21 cellular contexts compared by ENCODE assay signal in the genomic region with DNA sequence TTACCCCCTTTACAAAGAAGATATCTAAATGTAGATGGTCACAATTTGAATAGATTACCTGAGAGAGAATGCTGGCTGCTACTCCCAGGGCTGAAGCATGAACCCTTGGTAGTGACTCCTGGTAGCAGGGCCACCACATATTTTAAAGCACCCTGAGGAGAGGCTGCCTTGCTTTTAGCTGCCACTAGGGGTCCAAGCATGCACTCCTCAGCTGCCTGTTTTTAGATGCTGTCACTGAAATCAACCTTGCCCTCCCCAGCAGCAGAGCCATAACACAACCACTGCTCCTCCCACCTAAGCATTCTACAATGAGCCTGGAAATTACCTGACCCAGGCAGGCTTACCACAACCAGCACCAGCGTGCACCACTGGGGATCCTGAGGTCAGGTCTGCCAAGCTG.
DNase-seq lines count a peak whose midpoint lies in the region; ATAC-seq, FAIRE-seq and TF ChIP-seq lines count a peak whose summit lies in the region.
"Had no signal": no experiment of that assay in that cellular context is flagged by ENCODE, and none has a peak within 500 bp of the region (broad histone marks: within the 10 kb centered on the region; RNA-seq: fewer than 3 reads in every experiment).

No MANE protein-coding gene starts in this region.

- H3K79me1 ChIP-seq in H1 (ENCODE audit: low read depth, low read length) = no peaks in the 10 kb centered on the region

- WGBS in H1 (ENCODE audit: extremely low coverage in 1 of 2, insufficient coverage in 1 of 2, insufficient read length in 1 of 2, insufficient replicate concordance in 2 of 2, low coverage in 1 of 2, low lambda C conversion rate in 2 of 2, missing lambda C conversion rate in 1 of 2), 2 experiments = 62% methylated on average over 1 of the region's 1 CpG; no CpG with 5 or more reads in 1 of the 2 experiments
- WGBS in gastroesophageal sphincter (ENCODE audit: low coverage in 1 of 2), 2 donors = 50% methylated on average over 1 of the region's 1 CpG; no CpG with 5 or more reads in 1 of the 2 donors

- CTCF ChIA-PET in H1 (lab: Charles Lee; ENCODE audit: partially characterized antibody) (no interaction called here), RWPE1 (lab: Yijun Ruan, JAX) (interaction anchor here (0.6 kb wide), 1 partner anchor 32 kb away, joined by 3 read pairs; no protein-coding TSS in a partner anchor)

- no peaks in the 10 kb centered on the region for H3F3A ChIP-seq in Loucy (ENCODE audit: low read depth)

- peak; percentile 51 for ATAC-seq in GM18858 (IDR thresholded peaks at IDR 0.05; ENCODE audit: unreplicated experiment)
- ATAC-seq in gastroesophageal sphincter = no peak
- no peak for ATAC-seq in HG03460 (IDR thresholded peaks at IDR 0.05; ENCODE audit: unreplicated experiment)
- ATAC-seq: activated naive CD8-positive, alpha-beta T cell treated with anti-CD3 and anti-CD28 coated beads, Interleukin-2, amount 50 U/mL, for 24 hours; activated T-cell treated with anti-CD3 and anti-CD28 coated beads, Interleukin-2, amount 50 U/mL, for 4 hours; gastrocnemius medialis; HepG2 had no signal

- no peak overlapping the region for H3K56ac ChIP-seq in H1 (replicated peaks; ENCODE audit: insufficient read length, low read depth, low read length)

- no peak overlapping the region for H2BK12ac ChIP-seq in H1 (ENCODE audit: low read depth, low read length)

- H3K4me2 ChIP-seq in Loucy (ENCODE audit: low read depth, low read length, poor library complexity, severe bottlenecking) = no peak overlapping the region
- no peak overlapping the region for H3K4me2 ChIP-seq in H1 (ENCODE audit: insufficient read depth in 1 of 2, low read depth in 2 of 2, low read length in 2 of 2)

- FAIRE-seq in H1 (lab: Jason Lieb, UNC) = no peak
- FAIRE-seq: GM12892, GM19239, HepG2, small intestine had no signal

- H3K4me1 ChIP-seq in Loucy (ENCODE audit: insufficient read depth, low read length, poor library complexity, severe bottlenecking) (no peaks in the 10 kb centered on the region), H1 (replicated peaks in 1 of 4; ENCODE audit: control insufficient read depth in 3 of 4, insufficient read depth in 4 of 4, low read length in 3 of 4) (no peaks in the 10 kb centered on the region), gastroesophageal sphincter (no peaks in the 10 kb centered on the region)
- H3K4me1 ChIP-seq: gastrocnemius medialis had no signal

- DNase-seq in AG09309 (ENCODE audit: low read depth) (no peak), H1 (ENCODE audit: low read depth in 1 of 2, low spot score in 2 of 2) (no peak), RWPE1 (ENCODE audit: low spot score) (no peak), DMS153 (lab: John Stamatoyannopoulos, UW) (no peak)
- DNase-seq: activated CD4-positive, alpha-beta T cell treated with anti-CD3 and anti-CD28 coated beads, Interleukin-2, amount 10 ng/mL, durations not matched to agents 7 days and 5 days; activated naive CD8-positive, alpha-beta T cell treated with anti-CD3 and anti-CD28 coated beads, Interleukin-2, amount 50 U/mL, for 24 hours; activated T-cell treated with anti-CD3 and anti-CD28 coated beads, Interleukin-2, amount 50 U/mL, for 4 hours; gastrocnemius medialis; GM23248; kidney; midbrain; NCI-H1436; NCI-H510A; small intestine had no signal

- no peak overlapping the region for H3K4me3 ChIP-seq in AG09309 (ENCODE audit: control insufficient read depth, low read depth, low read length)
- no peak overlapping the region for H3K4me3 ChIP-seq in Loucy (ENCODE audit: low read length, poor library complexity, severe bottlenecking)
- H3K4me3 ChIP-seq in H1 (ENCODE audit: extremely low read depth in 1 of 4, insufficient read depth in 2 of 4, low read depth in 3 of 4, low read length in 4 of 4) = no peak overlapping the region
- no peak overlapping the region for H3K4me3 ChIP-seq in gastroesophageal sphincter
- H3K4me3 ChIP-seq: gastrocnemius medialis, GM23248 had no signal

- no peak overlapping the region for H2AK5ac ChIP-seq in H1 (ENCODE audit: low read depth, low read length)

- H3K79me2 ChIP-seq in Loucy (ENCODE audit: insufficient read depth, low read length) (no peaks in the 10 kb centered on the region), H1 (ENCODE audit: control insufficient read depth in 1 of 2, insufficient read depth in 2 of 2, low read length in 2 of 2) (no peaks in the 10 kb centered on the region)

- H4K5ac ChIP-seq in H1 (ENCODE audit: insufficient read length, low read depth, low read length) = no peak overlapping the region

- H2BK5ac ChIP-seq in H1 (ENCODE audit: low read depth, low read length) = no peak overlapping the region

- no peaks in the 10 kb centered on the region for H3K9me2 ChIP-seq in Loucy (replicated peaks; ENCODE audit: low read depth, low read length)

- H3K27ac ChIP-seq in H1 (ENCODE audit: low read depth, low read length) (no peak overlapping the region), gastroesophageal sphincter (no peak overlapping the region), RWPE1 (no peak overlapping the region)
- H3K27ac ChIP-seq: gastrocnemius medialis, GM23248 had no signal

- no peaks in the 10 kb centered on the region for H3K27me3 ChIP-seq in Loucy (ENCODE audit: insufficient read depth, low read length, poor library complexity, severe bottlenecking)
- H3K27me3 ChIP-seq in H1 (replicated peaks in 1 of 4; ENCODE audit: control insufficient read depth in 3 of 4, extremely low read depth in 1 of 4, insufficient read depth in 3 of 4, low read length in 3 of 4) = no peaks in the 10 kb centered on the region
- H3K27me3 ChIP-seq in gastroesophageal sphincter = no peaks in the 10 kb centered on the region
- H3K27me3 ChIP-seq: gastrocnemius medialis had no signal

- TF ChIP-seq POLR2A in H1 (IDR thresholded peaks at IDR 0.05; ENCODE audit: control extremely low read depth in 1 of 2, low read depth in 2 of 2, low read length in 2 of 2) = no peak
- no peak for TF ChIP-seq POLR2A in gastroesophageal sphincter (IDR thresholded peaks at IDR 0.05)

- H3K4ac ChIP-seq in H1 (replicated peaks; ENCODE audit: insufficient read length, low read depth, low read length) = no peak overlapping the region

- no peak; a peak in 1 of 4 replicates for TF ChIP-seq RAD21 in H1 (IDR thresholded peaks at IDR 0.05 in 1 of 2, conservative IDR thresholded peaks at IDR 0.05 in 1 of 2; ENCODE audit: low read depth in 2 of 2, low read length in 2 of 2)

- H4K8ac ChIP-seq in H1 (ENCODE audit: extremely low read depth, insufficient read depth, low read length) = no peak overlapping the region

- H2AFZ ChIP-seq in Loucy (ENCODE audit: low read length) (no peak overlapping the region), H1 (ENCODE audit: low read length) (no peak overlapping the region)
- H2AFZ ChIP-seq: GM23248 had no signal

- H2BK120ac ChIP-seq in H1 (replicated peaks; ENCODE audit: low read depth, low read length) = no peak overlapping the region

- H3K9ac ChIP-seq in Loucy (ENCODE audit: low read depth, low read length, poor library complexity, severe bottlenecking) (no peak overlapping the region), H1 (replicated peaks in 1 of 4; ENCODE audit: extremely low read depth in 1 of 4, low read depth in 3 of 4, low read length in 3 of 4) (no peak overlapping the region)
- H3K9ac ChIP-seq: GM23248 had no signal

- no peak overlapping the region for H3K23ac ChIP-seq in H1 (ENCODE audit: insufficient read length)

- H3K23me2 ChIP-seq in H1 (ENCODE audit: low read depth, low read length) = no peaks in the 10 kb centered on the region

- H3K9me3 ChIP-seq in Loucy (ENCODE audit: insufficient read depth, low read depth, low read length) (no peaks in the 10 kb centered on the region), H1 (ENCODE audit: insufficient read depth in 2 of 2, low read depth in 1 of 2, low read length in 1 of 2) (no peaks in the 10 kb centered on the region; a peak in 1 of 4 replicates), gastroesophageal sphincter (no peaks in the 10 kb centered on the region)

- TF ChIP-seq CTCF in AG09309 (IDR thresholded peaks at IDR 0.05; ENCODE audit: control insufficient read depth, insufficient read depth, low read depth, low read length, missing control alignments) (peak; percentile 27), Loucy (conservative IDR thresholded peaks at IDR 0.05; ENCODE audit: low read length) (peak; percentile 26; the same call in 1 of the 2 replicates), H1 (IDR thresholded peaks at IDR 0.05; ENCODE audit: control extremely low read depth in 1 of 3, insufficient read depth in 1 of 3, low read depth in 1 of 3, low read length in 3 of 3) (peak in 2 of 3 experiments; percentile 20 to 41; a peak in 2 of 4 replicates), gastroesophageal sphincter (IDR thresholded peaks at IDR 0.05) (no peak), RWPE1 (conservative IDR thresholded peaks at IDR 0.05; ENCODE audit: low read depth) (no peak)

- no peak overlapping the region for H3K18ac ChIP-seq in H1 (ENCODE audit: extremely low read depth, low read length)

- TF ChIP-seq EP300 in H1 (IDR thresholded peaks at IDR 0.05; ENCODE audit: borderline replicate concordance in 1 of 2, low read depth in 2 of 2, low read length in 2 of 2) (no peak), gastroesophageal sphincter (IDR thresholded peaks at IDR 0.05) (no peak)

- no peak overlapping the region for H2BK20ac ChIP-seq in H1 (ENCODE audit: low read length)

- no peaks in the 10 kb centered on the region for H3K36me3 ChIP-seq in Loucy (ENCODE audit: insufficient read depth, low read length)
- no peaks in the 10 kb centered on the region; a peak in 1 of 8 replicates for H3K36me3 ChIP-seq in H1 (ENCODE audit: control insufficient read depth in 2 of 4, insufficient read depth in 4 of 4, low read length in 3 of 4)
- no peaks in the 10 kb centered on the region for H3K36me3 ChIP-seq in gastroesophageal sphincter
- H3K36me3 ChIP-seq: gastrocnemius medialis had no signal

- H4K91ac ChIP-seq in H1 (replicated peaks; ENCODE audit: insufficient read length, low read length) = no peak overlapping the region

- H2BK15ac ChIP-seq in H1 (ENCODE audit: low read length) = no peak overlapping the region

- no peaks in the 10 kb centered on the region for H4K20me1 ChIP-seq in Loucy (ENCODE audit: insufficient read depth, low read length, poor library complexity, severe bottlenecking)
- no peaks in the 10 kb centered on the region for H4K20me1 ChIP-seq in H1 (replicated peaks in 1 of 2; ENCODE audit: control insufficient read depth in 1 of 2, insufficient read depth in 2 of 2, low read length in 2 of 2)

- POLR2A ChIA-PET in H1 (lab: Charles Lee; ENCODE audit: partially characterized antibody) (no interaction called here), RWPE1 (lab: Yijun Ruan, JAX; ENCODE audit: low non-redundant PET) (no interaction called here)

- no peak overlapping the region for H3K14ac ChIP-seq in H1 (ENCODE audit: insufficient read length)

TF ChIP-seq in H1, 55 proteins besides CTCF, POLR2A, EP300 and RAD21 (continues in another document):
- TF ChIP-seq GABPA (IDR thresholded peaks at IDR 0.05; ENCODE audit: borderline replicate concordance, insufficient read depth, low read length) (no peak), POLR2AphosphoS5 (IDR thresholded peaks at IDR 0.05; ENCODE audit: low read depth, low read length) (no peak), BACH1 (IDR thresholded peaks at IDR 0.05; ENCODE audit: low read length) (no peak), MAFK (IDR thresholded peaks at IDR 0.05; ENCODE audit: low read depth, low read length) (no peak), CBX8 (IDR thresholded peaks at IDR 0.05; ENCODE audit: borderline replicate concordance, low read depth, low read length) (no peak), TAF7 (optimal IDR thresholded peaks at IDR 0.05; ENCODE audit: borderline replicate concordance, low read depth, low read length) (no peak)

Comparison
In these comparisons a context has a peak if more than half of its experiments do, and no peak if none do; other contexts are left out.
1. CTCF ChIP-seq: peak in AG09309 (single experiment), Loucy (single experiment) and H1 (2 of 3); none in gastroesophageal sphincter (0 of 4) and RWPE1 (single experiment).